In the genomic region with DNA sequence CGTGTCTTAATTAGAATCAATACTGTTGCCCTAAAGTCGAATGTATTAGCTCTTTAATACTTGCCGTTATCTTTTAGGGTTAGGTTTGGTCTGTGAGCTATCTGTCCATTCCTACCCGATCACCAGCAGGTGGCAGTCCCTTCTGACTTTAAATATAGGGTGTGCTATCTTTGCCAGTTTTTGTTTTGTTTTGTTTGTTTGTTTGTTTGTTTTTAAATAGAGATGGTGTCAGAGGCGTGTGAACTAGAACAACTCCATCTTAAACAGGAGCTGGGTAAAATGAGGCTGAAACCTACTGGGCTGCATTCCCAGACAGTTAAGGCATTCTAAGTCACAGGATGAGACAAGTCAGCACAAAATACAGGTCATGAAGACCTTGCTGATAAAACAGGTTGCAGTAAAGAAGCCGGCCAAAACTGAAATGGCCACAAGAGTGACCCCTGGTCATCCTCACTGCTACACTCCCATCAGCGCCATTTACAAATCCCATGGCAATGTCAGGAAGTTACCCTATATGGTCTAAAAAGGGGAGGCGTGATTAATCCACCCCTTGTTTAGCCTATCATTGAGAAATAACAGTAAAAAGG, we compare ENCODE assay signal across 8 cellular contexts. TPM values are rescaled to one million over a fixed set of nuclear protein-coding genes. Genes with fewer than 3 reads are reported as not detected.
DNase-seq lines count a peak whose midpoint lies in the region; ATAC-seq and TF ChIP-seq lines count a peak whose summit lies in the region.

No MANE protein-coding gene starts in this region.

- peaks cover 35% of the 10 kb centered on the region for H3K4me1 Mint-ChIP-seq in HFFc6 (ENCODE audit: low read depth)

- 24% methylated on average over 8 of the region's 8 CpGs for WGBS in esophagus muscularis mucosa
- 16% methylated on average over 8 of the region's 8 CpGs for WGBS in tibial nerve, 2 donors

- peak overlapping the region; percentile 90 for H3K4me3 Mint-ChIP-seq in HFFc6

- H3K27me3 Mint-ChIP-seq in HFFc6 (ENCODE audit: insufficient read depth) = no peaks in the 10 kb centered on the region

- peaks cover 16% of the 10 kb centered on the region for H3K36me3 Mint-ChIP-seq in HFFc6 (ENCODE audit: low read depth)

- peak; percentile 87 for TF ChIP-seq CTCF in HFFc6 (IDR thresholded peaks at IDR 0.05)
- peak; percentile 55 to 69 (median 68) for TF ChIP-seq CTCF in esophagus muscularis mucosa (IDR thresholded peaks at IDR 0.05)
- peak; percentile 55 to 76 (median 61) for TF ChIP-seq CTCF in tibial nerve (IDR thresholded peaks at IDR 0.05)

- peak overlapping the region; percentile 88 to 100 (median 97) for H3K4me3 ChIP-seq in esophagus muscularis mucosa
- peak overlapping the region; percentile 52 to 99 (median 90) for H3K4me3 ChIP-seq in tibial nerve

- intact Hi-C loops in esophagus muscularis mucosa (cut with DNase I) = loop anchor here (2.0 to 5.0 kb wide), 3 partner anchors 62 to 221 kb away; a partner anchor contains a TSS

- H3K4me1 ChIP-seq in esophagus muscularis mucosa = peaks cover 21 to 52% (median 43%) of the 10 kb centered on the region in 4 donors
- H3K4me1 ChIP-seq in tibial nerve = peaks cover 0 to 37% (median 17%) of the 10 kb centered on the region in 4 donors

- H3K9me3 ChIP-seq in esophagus muscularis mucosa (no peaks in the 10 kb centered on the region), tibial nerve (no peaks in the 10 kb centered on the region)

- peaks cover 0 to 4% (median 0%) of the 10 kb centered on the region in 4 donors for H3K36me3 ChIP-seq in esophagus muscularis mucosa
- H3K36me3 ChIP-seq in tibial nerve = no peaks in the 10 kb centered on the region

- no peaks in the 10 kb centered on the region for H3K9me3 Mint-ChIP-seq in HFFc6

- peak overlapping the region; percentile 98 to 99 (median 98) for H3K27ac ChIP-seq in esophagus muscularis mucosa (replicated peaks in 1 of 4)
- H3K27ac ChIP-seq in tibial nerve = peak overlapping the region in 3 of 4 donors; percentile 32 to 99 (median 98)

- H3K27me3 ChIP-seq in esophagus muscularis mucosa (no peaks in the 10 kb centered on the region), tibial nerve (no peaks in the 10 kb centered on the region)

- H3K27ac Mint-ChIP-seq in HFFc6 = peak overlapping the region; percentile 77

- TF ChIP-seq POLR2A in esophagus muscularis mucosa (IDR thresholded peaks at IDR 0.05; ENCODE audit: low read depth) (no peak), tibial nerve (IDR thresholded peaks at IDR 0.05) (no peak)

- no peak for TF ChIP-seq EP300 in esophagus muscularis mucosa (IDR thresholded peaks at IDR 0.05)
- TF ChIP-seq EP300 in tibial nerve (IDR thresholded peaks at IDR 0.05) = no peak

- no peak for ATAC-seq in HG03432 (IDR thresholded peaks at IDR 0.05; ENCODE audit: unreplicated experiment)

- peak; percentile 48 for DNase-seq in DMS53 treated with DMSO at 0.1 percent for 48 hours (lab: John Stamatoyannopoulos, UW; ENCODE audit: unreplicated experiment)
- DNase-seq in HFFc6 = peak; percentile 56
- DNase-seq in NCI-H82 (lab: John Stamatoyannopoulos, UW) = peak; percentile 69
- peak; percentile 20 for DNase-seq in activated T-cell treated with anti-CD3 and anti-CD28 coated beads for 24 hours (ENCODE audit: low read depth)
- DNase-seq in esophagus muscularis mucosa (ENCODE audit: extremely low spot score) = no peak
- DNase-seq in myocyte (ENCODE audit: low read depth) = peak; percentile 72
- peak in 1 of 2 donors; percentile 47 for DNase-seq in tibial nerve (ENCODE audit: low spot score in 2 of 2)

RNA-seq across cellular contexts. Expression of gene ATF1, which starts 1.5 kb away (rescaled TPM):
- total RNA-seq in HFFc6 (2021; fragmentation: NEBNext Ultra II Directional; extraction: Animal tissue kit (Norgen Biotek cat#: 25700)) = 10 to 100 TPM; 33.6 to 37.7 (median 34.4) TPM
- 10 to 100 TPM; 16.6 to 29.1 (median 21.1) TPM for total RNA-seq in esophagus muscularis mucosa
- 19.2 and 27.3 TPM in 2 replicates for total RNA-seq in myocyte
- 24.3 TPM for polyA plus RNA-seq in myocyte (2012)
- total RNA-seq in tibial nerve = 10 to 100 TPM; 16.8 to 24.9 (median 18.0) TPM
